24 cellular contexts compared by ENCODE assay signal in genomic region chr21:28100366-28100765, GRCh38.
"Had no signal": no experiment of that assay in that cellular context is flagged by ENCODE, and none has a peak within 500 bp of the region (broad histone marks: within the 10 kb centered on the region; RNA-seq: fewer than 3 reads in every experiment).

No MANE protein-coding gene starts in this region.

- H3K27ac ChIP-seq: cardiac muscle cell, skin epidermis, suprapubic skin, transverse colon had no signal

- H3K27ac Mint-ChIP-seq: activated B cell treated with CpG ODN at 0.5 μM for 24 hours; activated CD4-positive, alpha-beta memory T cell treated with anti-CD3 and anti-CD28 coated beads, Interleukin-2, amount 10 ng/mL, durations not matched to agents 7 days and 5 days; activated CD8-positive, alpha-beta memory T cell treated with anti-CD3 and anti-CD28 coated beads, Interleukin-2, amount 10 ng/mL, durations not matched to agents 7 days and 5 days; activated naive CD8-positive, alpha-beta T cell treated with anti-CD3 and anti-CD28 coated beads, Interleukin-2, amount 10 ng/mL, durations not matched to agents 7 days and 5 days; activated T-helper 17 cell treated with anti-CD3 and anti-CD28 coated beads, Interleukin-2, amount 50 U/mL, for 72 hours; dendritic cell treated with granulocyte-macrophage colony-stimulating factor and Interleukin-4, amounts not matched to agents 40 ng/mL and 50 ng/mL, for 4 days; mesothelial cell of epicardium; natural killer cell treated with Interleukin-12 subunit alpha and Interleukin-12 subunit beta and Interleukin-15 and Interleukin-18, amount 100 ng/mL, for 72 hours; stimulated activated naive CD8-positive, alpha-beta T cell treated with anti-CD3 and anti-CD28 coated beads, Interleukin-15, amount 100 ng/mL, for 72 hours had no signal

- H3K27me3 ChIP-seq: cardiac muscle cell, esophagus squamous epithelium, right atrium auricular region, suprapubic skin, transverse colon had no signal

- H3K36me3 Mint-ChIP-seq: activated CD8-positive, alpha-beta memory T cell treated with anti-CD3 and anti-CD28 coated beads, Interleukin-2, amount 10 ng/mL, durations not matched to agents 7 days and 5 days; activated naive CD8-positive, alpha-beta T cell treated with anti-CD3 and anti-CD28 coated beads, Interleukin-2, amount 10 ng/mL, durations not matched to agents 7 days and 5 days; mesothelial cell of epicardium; natural killer cell treated with Interleukin-12 subunit alpha and Interleukin-12 subunit beta and Interleukin-15 and Interleukin-18, amount 100 ng/mL, for 72 hours had no signal

- H3K9me3 ChIP-seq: esophagus squamous epithelium, right atrium auricular region, suprapubic skin, transverse colon had no signal

- H3K36me3 ChIP-seq: cardiac muscle cell, esophagus squamous epithelium, right atrium auricular region, suprapubic skin, transverse colon had no signal

- H3K9me3 Mint-ChIP-seq: activated B cell treated with CpG ODN at 0.5 μM for 24 hours; activated CD4-positive, alpha-beta memory T cell treated with anti-CD3 and anti-CD28 coated beads, Interleukin-2, amount 10 ng/mL, durations not matched to agents 7 days and 5 days; activated naive CD8-positive, alpha-beta T cell treated with anti-CD3 and anti-CD28 coated beads, Interleukin-2, amount 10 ng/mL, durations not matched to agents 7 days and 5 days; activated T-helper 17 cell treated with anti-CD3 and anti-CD28 coated beads, Interleukin-2, amount 50 U/mL, for 72 hours; dendritic cell treated with granulocyte-macrophage colony-stimulating factor and Interleukin-4, amounts not matched to agents 40 ng/mL and 50 ng/mL, for 4 days; mesothelial cell of epicardium; natural killer cell treated with Interleukin-12 subunit alpha and Interleukin-12 subunit beta and Interleukin-15 and Interleukin-18, amount 100 ng/mL, for 72 hours; stimulated activated naive CD8-positive, alpha-beta T cell treated with anti-CD3 and anti-CD28 coated beads, Interleukin-15, amount 100 ng/mL, for 72 hours had no signal

- H3K4me3 Mint-ChIP-seq: activated B cell treated with CpG ODN at 0.5 μM for 24 hours; activated CD4-positive, alpha-beta memory T cell treated with anti-CD3 and anti-CD28 coated beads, Interleukin-2, amount 10 ng/mL, durations not matched to agents 7 days and 5 days; activated CD8-positive, alpha-beta memory T cell treated with anti-CD3 and anti-CD28 coated beads, Interleukin-2, amount 10 ng/mL, durations not matched to agents 7 days and 5 days; activated naive CD8-positive, alpha-beta T cell treated with anti-CD3 and anti-CD28 coated beads, Interleukin-2, amount 10 ng/mL, durations not matched to agents 7 days and 5 days; activated T-helper 17 cell treated with anti-CD3 and anti-CD28 coated beads, Interleukin-2, amount 50 U/mL, for 72 hours; dendritic cell treated with granulocyte-macrophage colony-stimulating factor and Interleukin-4, amounts not matched to agents 40 ng/mL and 50 ng/mL, for 4 days; mesothelial cell of epicardium; natural killer cell treated with Interleukin-12 subunit alpha and Interleukin-12 subunit beta and Interleukin-15 and Interleukin-18, amount 100 ng/mL, for 72 hours; stimulated activated naive CD8-positive, alpha-beta T cell treated with anti-CD3 and anti-CD28 coated beads, Interleukin-15, amount 100 ng/mL, for 72 hours had no signal

- H3K4me1 ChIP-seq: esophagus squamous epithelium, right atrium auricular region, suprapubic skin had no signal

- H3K4me3 ChIP-seq: cardiac muscle cell, esophagus squamous epithelium, lung, right atrium auricular region, skin epidermis, suprapubic skin, transverse colon had no signal

- H3K27me3 Mint-ChIP-seq: activated B cell treated with CpG ODN at 0.5 μM for 24 hours; activated CD4-positive, alpha-beta memory T cell treated with anti-CD3 and anti-CD28 coated beads, Interleukin-2, amount 10 ng/mL, durations not matched to agents 7 days and 5 days; activated CD8-positive, alpha-beta memory T cell treated with anti-CD3 and anti-CD28 coated beads, Interleukin-2, amount 10 ng/mL, durations not matched to agents 7 days and 5 days; activated naive CD8-positive, alpha-beta T cell treated with anti-CD3 and anti-CD28 coated beads, Interleukin-2, amount 10 ng/mL, durations not matched to agents 7 days and 5 days; activated T-helper 17 cell treated with anti-CD3 and anti-CD28 coated beads, Interleukin-2, amount 50 U/mL, for 72 hours; dendritic cell treated with granulocyte-macrophage colony-stimulating factor and Interleukin-4, amounts not matched to agents 40 ng/mL and 50 ng/mL, for 4 days; natural killer cell treated with Interleukin-12 subunit alpha and Interleukin-12 subunit beta and Interleukin-15 and Interleukin-18, amount 100 ng/mL, for 72 hours; stimulated activated naive CD8-positive, alpha-beta T cell treated with anti-CD3 and anti-CD28 coated beads, Interleukin-15, amount 100 ng/mL, for 72 hours had no signal

- ATAC-seq: activated CD8-positive, alpha-beta memory T cell treated with anti-CD3 and anti-CD28 coated beads, Interleukin-2, amount 10 ng/mL, durations not matched to agents 7 days and 5 days; activated T-helper 17 cell treated with anti-CD3 and anti-CD28 coated beads, Interleukin-2, amount 50 U/mL, for 72 hours; natural killer cell treated with Interleukin-12 subunit alpha and Interleukin-12 subunit beta and Interleukin-15 and Interleukin-18, amount 100 ng/mL, for 72 hours; stimulated activated naive CD8-positive, alpha-beta T cell treated with anti-CD3 and anti-CD28 coated beads, Interleukin-15, amount 100 ng/mL, for 72 hours had no signal

- H3K4me1 Mint-ChIP-seq: activated B cell treated with CpG ODN at 0.5 μM for 24 hours; activated CD4-positive, alpha-beta memory T cell treated with anti-CD3 and anti-CD28 coated beads, Interleukin-2, amount 10 ng/mL, durations not matched to agents 7 days and 5 days; activated CD8-positive, alpha-beta memory T cell treated with anti-CD3 and anti-CD28 coated beads, Interleukin-2, amount 10 ng/mL, durations not matched to agents 7 days and 5 days; activated naive CD8-positive, alpha-beta T cell treated with anti-CD3 and anti-CD28 coated beads, Interleukin-2, amount 10 ng/mL, durations not matched to agents 7 days and 5 days; activated T-helper 17 cell treated with anti-CD3 and anti-CD28 coated beads, Interleukin-2, amount 50 U/mL, for 72 hours; stimulated activated naive CD8-positive, alpha-beta T cell treated with anti-CD3 and anti-CD28 coated beads, Interleukin-15, amount 100 ng/mL, for 72 hours had no signal

- DNase-seq: activated B cell treated with CpG ODN at 0.5 μM for 24 hours; activated CD4-positive, alpha-beta memory T cell treated with anti-CD3 and anti-CD28 coated beads, Interleukin-2, amount 10 ng/mL, durations not matched to agents 7 days and 5 days; activated CD4-positive, alpha-beta T cell treated with anti-CD3 and anti-CD28 coated beads for 4 hours; activated CD8-positive, alpha-beta memory T cell treated with anti-CD3 and anti-CD28 coated beads, Interleukin-2, amount 10 ng/mL, durations not matched to agents 7 days and 5 days; activated naive CD4-positive, alpha-beta T cell treated with Interleukin-2 at 50 U/mL for 16 hours; activated naive CD8-positive, alpha-beta T cell treated with anti-CD3 and anti-CD28 coated beads, Interleukin-2, amount 10 ng/mL, durations not matched to agents 7 days and 5 days; amygdala; effector memory CD4-positive, alpha-beta T cell; esophagus squamous epithelium; posterior cingulate gyrus; stimulated activated CD4-positive, alpha-beta T cell treated with anti-CD3 and anti-CD28 coated beads, Interleukin-15, amount 100 ng/mL, for 24 hours; stimulated activated CD4-positive, alpha-beta T cell treated with anti-CD3 and anti-CD28 coated beads, Interleukin-2, amount 100 ng/mL, for 48 hours; stimulated activated naive CD8-positive, alpha-beta T cell treated with anti-CD3 and anti-CD28 coated beads, Interleukin-15, amount 100 ng/mL, for 72 hours; SW 1271; transverse colon had no signal
